ENCODE assay signal across 27 cellular contexts in the genomic region with DNA sequence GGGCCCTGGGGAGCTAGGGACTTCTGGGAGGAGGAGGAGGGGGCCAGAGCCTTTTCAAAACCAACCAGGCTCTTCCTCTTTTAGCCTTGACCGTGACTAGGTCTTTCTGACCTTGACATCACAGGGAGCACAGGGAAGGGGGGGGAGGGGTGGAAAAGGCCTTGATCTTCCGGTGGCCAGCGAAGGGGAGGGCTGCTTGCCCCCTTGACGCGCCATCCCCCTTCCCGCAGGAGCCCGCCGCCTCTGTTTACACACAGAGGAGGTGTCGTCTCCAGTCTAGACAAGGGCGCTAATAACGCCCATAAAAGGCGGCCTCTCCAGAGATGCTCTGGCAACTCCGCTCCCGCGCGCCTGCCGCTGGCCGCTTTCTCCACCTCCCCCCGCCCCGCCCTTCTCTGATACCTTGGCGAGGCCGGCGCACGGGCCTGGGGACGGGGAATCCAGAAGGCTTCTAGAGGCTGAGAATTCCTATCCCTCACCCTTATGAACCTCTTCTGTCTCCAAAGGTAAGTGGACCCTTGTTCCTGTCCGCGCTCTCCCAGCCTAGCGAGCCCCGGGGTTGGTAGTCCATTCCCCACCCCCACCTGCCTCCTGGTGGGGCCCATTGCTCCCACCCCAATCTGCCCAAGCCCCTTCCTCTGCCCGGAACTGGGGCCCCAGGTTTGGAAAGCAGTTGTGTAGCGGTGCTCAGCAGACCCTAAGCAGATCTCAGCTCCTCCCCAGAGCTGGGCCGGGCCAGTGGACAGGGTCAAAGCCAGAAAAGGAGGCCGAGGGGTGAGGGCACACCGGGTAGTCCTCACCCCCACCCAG. TPM values are rescaled to one million over a fixed set of nuclear protein-coding genes. Genes with fewer than 3 reads are reported as not detected.
A peak's percentile ranks its signal among the peaks of the same experiment; 100 is the strongest.
DNase-seq lines count a peak whose midpoint lies in the region; ATAC-seq and TF ChIP-seq lines count a peak whose summit lies in the region.
"Had no signal": no experiment of that assay in that cellular context is flagged by ENCODE, and none has a peak within 500 bp of the region (broad histone marks: within the 10 kb centered on the region; RNA-seq: fewer than 3 reads in every experiment).

No MANE protein-coding gene starts in this region.

- H3K27ac Mint-ChIP-seq in activated naive CD4-positive, alpha-beta T cell treated with anti-CD3 and anti-CD28 coated beads, Interleukin-2, amount 10 ng/mL, durations not matched to agents 7 days and 5 days, result peak overlapping the region; percentile 71
- H3K27ac Mint-ChIP-seq: activated T-helper 2 cell treated with anti-CD3 and anti-CD28 coated beads, Interferon-gamma antibody, Interleukin-2, Interleukin-4, amounts not matched to agents 10 μg/mL and 5 μg/mL and 100 μg/mL, durations not matched to agents 14 hours and 24 hours and 36 hours; brain; nephron; stimulated activated memory B cell treated with anti-CD40 and anti-IgM and Interleukin-4, amounts not matched to agents 10 μg/mL and 1 μg/mL and 100 μg/mL, for 72 hours had no signal

- no peak for ATAC-seq in Panc1
- no peak for ATAC-seq in HG02571 (IDR thresholded peaks at IDR 0.05; ENCODE audit: unreplicated experiment)
- ATAC-seq: left colon; stimulated activated memory B cell treated with anti-CD40 and anti-IgM and Interleukin-4, amounts not matched to agents 10 μg/mL and 1 μg/mL and 100 μg/mL, for 72 hours; T-helper 17 cell had no signal

- H3K4me3 ChIP-seq in Panc1 (ENCODE audit: low read depth in 2 of 2, low read length in 2 of 2), result peak overlapping the region in 1 of 2 experiments; percentile 3; a peak in 1 of 4 replicates
- no peak overlapping the region for H3K4me3 ChIP-seq in osteoblast (ENCODE audit: insufficient read depth, low read length)
- H3K4me3 ChIP-seq: BLaER1 treated with 17β-estradiol and CSF1 and Interleukin-3, amounts not matched to agents 10 nM and 100 nM; HAP-1; prostate gland; SJCRH30; thoracic aorta had no signal

- no peak overlapping the region for H2AFZ ChIP-seq in osteoblast (ENCODE audit: low read length)

- H3K9me3 ChIP-seq in Panc1 (ENCODE audit: control insufficient read depth, insufficient read depth, low read depth, low read length) (no peaks in the 10 kb centered on the region), osteoblast (ENCODE audit: low read depth, low read length) (no peaks in the 10 kb centered on the region)
- H3K9me3 ChIP-seq: HAP-1, prostate gland, SJCRH30, thoracic aorta had no signal

- H3K27me3 Mint-ChIP-seq in activated naive CD4-positive, alpha-beta T cell treated with anti-CD3 and anti-CD28 coated beads, Interleukin-2, amount 10 ng/mL, durations not matched to agents 7 days and 5 days, result peaks cover 100% of the 10 kb centered on the region

- H3K36me3 ChIP-seq in Panc1 (ENCODE audit: control insufficient read depth, insufficient read depth, low read length) (no peaks in the 10 kb centered on the region; the same call in 1 of the 2 replicates), osteoblast (ENCODE audit: insufficient read depth, low read length) (no peaks in the 10 kb centered on the region)
- H3K36me3 ChIP-seq: BLaER1 treated with 17β-estradiol and CSF1 and Interleukin-3, amounts not matched to agents 10 nM and 100 nM; HAP-1; prostate gland; SJCRH30; thoracic aorta had no signal

- in situ Hi-C loops in Panc1 (cut with HindIII; ENCODE audit: low pct_unique_long_range_greater_than_20kb, low sequenced_read_pairs), result no loop called here

- CTCF ChIA-PET in activated naive CD4-positive, alpha-beta T cell treated with anti-CD3 and anti-CD28 coated beads, Interleukin-2, amount 10 ng/mL, durations not matched to agents 7 days and 5 days (lab: Charles Lee), result interaction anchor here (0.7 kb wide), 1 partner anchor 9 kb away, joined by 3 read pairs; no protein-coding TSS in a partner anchor
- CTCF ChIA-PET in Panc1 (lab: Charles Lee), result interaction anchor here (0.6 to 0.8 kb wide), 3 partner anchors 11 to 78 kb away, joined by 3 to 12 read pairs (median 6); a partner anchor contains a TSS

- no peak overlapping the region for H3K4me3 Mint-ChIP-seq in activated naive CD4-positive, alpha-beta T cell treated with anti-CD3 and anti-CD28 coated beads, Interleukin-2, amount 10 ng/mL, durations not matched to agents 7 days and 5 days
- H3K4me3 Mint-ChIP-seq: brain; nephron; stimulated activated memory B cell treated with anti-CD40 and anti-IgM and Interleukin-4, amounts not matched to agents 10 μg/mL and 1 μg/mL and 100 μg/mL, for 72 hours had no signal

- H4K20me1 ChIP-seq in osteoblast (ENCODE audit: insufficient read depth, low read length), result no peaks in the 10 kb centered on the region

- TF ChIP-seq CTCF in Panc1 (IDR thresholded peaks at IDR 0.05), result no peak
- no peak for TF ChIP-seq CTCF in osteoblast (IDR thresholded peaks at IDR 0.05; ENCODE audit: extremely low read depth, low read depth, low read length)

- POLR2A ChIA-PET in Panc1 (lab: Charles Lee), result interaction anchor here (0.5 to 0.7 kb wide), 2 partner anchors 210 to 215 kb away, joined by 5 to 7 read pairs; no protein-coding TSS in a partner anchor

- no peaks in the 10 kb centered on the region for H3K79me2 ChIP-seq in osteoblast (ENCODE audit: insufficient read depth, low read length)

- H3K9me3 Mint-ChIP-seq in activated naive CD4-positive, alpha-beta T cell treated with anti-CD3 and anti-CD28 coated beads, Interleukin-2, amount 10 ng/mL, durations not matched to agents 7 days and 5 days, result no peaks in the 10 kb centered on the region
- H3K9me3 Mint-ChIP-seq: activated T-helper 2 cell treated with anti-CD3 and anti-CD28 coated beads, Interferon-gamma antibody, Interleukin-2, Interleukin-4, amounts not matched to agents 10 μg/mL and 5 μg/mL and 100 μg/mL, durations not matched to agents 14 hours and 24 hours and 36 hours; nephron had no signal

- DNase-seq in activated naive CD4-positive, alpha-beta T cell treated with anti-CD3 and anti-CD28 coated beads, Interleukin-2, amount 10 ng/mL, durations not matched to agents 7 days and 5 days, result no peak
- no peak for DNase-seq in activated naive CD4-positive, alpha-beta T cell treated with anti-CD3 and anti-CD28 coated beads, Interleukin-2, amount 50 U/mL, for 16 hours
- DNase-seq in NCI-H1417 treated with DMSO at 0.1 percent for 48 hours (lab: John Stamatoyannopoulos, UW) (peak; percentile 70), Panc1 (ENCODE audit: low read depth, low spot score) (no peak), osteoblast (ENCODE audit: insufficient read length, low spot score, missing footprints) (peak; percentile 66), RKO (ENCODE audit: low spot score) (no peak)
- DNase-seq in effector CD4-positive, alpha-beta T cell, result no peak
- DNase-seq: ACHN; activated CD4-positive, alpha-beta T cell treated with anti-CD3 and anti-CD28 coated beads, Interleukin-2, amount 50 U/mL, for 1 hour; left colon; midbrain; NCI-H1694; SJCRH30; stimulated activated CD4-positive, alpha-beta T cell treated with anti-CD3 and anti-CD28 coated beads, Interleukin-1b, Interleukin-23, amount 100 ng/mL, for 48 hours; T-helper 17 cell had no signal

- peaks cover 2% of the 10 kb centered on the region for H3K36me3 Mint-ChIP-seq in activated naive CD4-positive, alpha-beta T cell treated with anti-CD3 and anti-CD28 coated beads, Interleukin-2, amount 10 ng/mL, durations not matched to agents 7 days and 5 days
- H3K36me3 Mint-ChIP-seq: brain; stimulated activated memory B cell treated with anti-CD40 and anti-IgM and Interleukin-4, amounts not matched to agents 10 μg/mL and 1 μg/mL and 100 μg/mL, for 72 hours had no signal

- H3K27me3 ChIP-seq in Panc1 (ENCODE audit: control insufficient read depth, insufficient read depth, low read length), result no peaks in the 10 kb centered on the region
- H3K27me3 ChIP-seq in osteoblast (ENCODE audit: insufficient read depth, low read length), result peaks cover 96% of the 10 kb centered on the region

- H3K4me1 ChIP-seq in Panc1 (ENCODE audit: control insufficient read depth, insufficient read depth, low read length) (peaks cover 89% of the 10 kb centered on the region), osteoblast (ENCODE audit: insufficient read depth, low read length) (no peaks in the 10 kb centered on the region)
- H3K4me1 ChIP-seq: BLaER1 treated with 17β-estradiol and CSF1 and Interleukin-3, amounts not matched to agents 10 nM and 100 nM; prostate gland; SJCRH30 had no signal

- peaks cover 2% of the 10 kb centered on the region for H3K4me1 Mint-ChIP-seq in activated naive CD4-positive, alpha-beta T cell treated with anti-CD3 and anti-CD28 coated beads, Interleukin-2, amount 10 ng/mL, durations not matched to agents 7 days and 5 days
- H3K4me1 Mint-ChIP-seq: brain had no signal

- BruUV-seq in Panc1 (replicated peaks; lab: Mats Ljungman, UMichigan), result no TSS peak

- peak overlapping the region; percentile 88 for H3K27ac ChIP-seq in Panc1 (ENCODE audit: low read length)
- no peak overlapping the region for H3K27ac ChIP-seq in osteoblast (ENCODE audit: low read depth, low read length)
- H3K27ac ChIP-seq: BLaER1 treated with 17β-estradiol and CSF1 and Interleukin-3, amounts not matched to agents 10 nM and 100 nM; prostate gland; SJCRH30; thoracic aorta had no signal

- intact Hi-C loops in Panc1 (cut with micrococcal nuclease; ENCODE audit: unreplicated experiment), result loop anchor here (5.0 kb wide), 2 partner anchors 123 to 183 kb away; no protein-coding TSS in a partner anchor

- no peak overlapping the region for H3K4me2 ChIP-seq in osteoblast (ENCODE audit: insufficient read depth, low read length)
- H3K4me2 ChIP-seq: BLaER1 treated with 17β-estradiol and CSF1 and Interleukin-3, amounts not matched to agents 10 nM and 100 nM had no signal

RNA-seq across cellular contexts. Expression of a gene that starts 4.9 kb away (rescaled TPM):
- total RNA-seq in Panc1 (2021; ENCODE audit: unreplicated experiment) (5.1 TPM), osteoblast (under 0.01 TPM in 1 of 2 replicates, not detected in the other)
- polyA plus RNA-seq in Panc1 (2012; ENCODE audit: insufficient read length), result 15.1 TPM
- total RNA-seq: activated T-helper 2 cell treated with anti-CD3 and anti-CD28 coated beads, Interferon-gamma antibody, Interleukin-2, Interleukin-4, amounts not matched to agents 10 μg/mL and 5 μg/mL and 100 μg/mL, durations not matched to agents 14 hours and 24 hours and 36 hours; fibroblast of lung; glomerular endothelial cell; left colon; prostate gland; SJCRH30; skeletal muscle tissue; T-helper 17 cell; thoracic aorta had no signal
- polyA plus RNA-seq: fibroblast of lung had no signal

RNA-seq across cellular contexts. Expression of a gene that starts 11.2 kb away (rescaled TPM):
- total RNA-seq in Panc1 (2021; ENCODE audit: unreplicated experiment), result 93.5 TPM
- polyA plus RNA-seq in Panc1 (2012; ENCODE audit: insufficient read length), result 125 TPM
- under 0.01 TPM in 1 of 2 replicates, not detected in the other for total RNA-seq in osteoblast
- total RNA-seq: activated T-helper 2 cell treated with anti-CD3 and anti-CD28 coated beads, Interferon-gamma antibody, Interleukin-2, Interleukin-4, amounts not matched to agents 10 μg/mL and 5 μg/mL and 100 μg/mL, durations not matched to agents 14 hours and 24 hours and 36 hours; fibroblast of lung; glomerular endothelial cell; left colon; skeletal muscle tissue; T-helper 17 cell; thoracic aorta had no signal
- polyA plus RNA-seq: fibroblast of lung had no signal

RNA-seq across cellular contexts. Expression of a gene that starts 23.1 kb away (rescaled TPM):
- total RNA-seq in Panc1 (2021; ENCODE audit: unreplicated experiment) (17.0 TPM), osteoblast (1.1 and 1.5 TPM in 2 replicates)
- polyA plus RNA-seq in Panc1 (2012; ENCODE audit: insufficient read length), result 19.6 TPM
- total RNA-seq: activated T-helper 2 cell treated with anti-CD3 and anti-CD28 coated beads, Interferon-gamma antibody, Interleukin-2, Interleukin-4, amounts not matched to agents 10 μg/mL and 5 μg/mL and 100 μg/mL, durations not matched to agents 14 hours and 24 hours and 36 hours; fibroblast of lung; left colon; prostate gland; T-helper 17 cell; thoracic aorta had no signal
- polyA plus RNA-seq: fibroblast of lung had no signal

RNA-seq across cellular contexts. Expression of a gene that starts 24.9 kb away (rescaled TPM):
- total RNA-seq in Panc1 (2021; ENCODE audit: unreplicated experiment) (31.7 TPM), osteoblast (0.72 and 1.2 TPM in 2 replicates)
- polyA plus RNA-seq in Panc1 (2012; ENCODE audit: insufficient read length), result 25.6 TPM
- total RNA-seq: activated T-helper 2 cell treated with anti-CD3 and anti-CD28 coated beads, Interferon-gamma antibody, Interleukin-2, Interleukin-4, amounts not matched to agents 10 μg/mL and 5 μg/mL and 100 μg/mL, durations not matched to agents 14 hours and 24 hours and 36 hours; fibroblast of lung; left colon; T-helper 17 cell; thoracic aorta had no signal
- polyA plus RNA-seq: fibroblast of lung had no signal

RNA-seq across cellular contexts. Expression of a gene that starts 35.1 kb away (rescaled TPM):
- total RNA-seq in Panc1 (2021; ENCODE audit: unreplicated experiment) (154 TPM), osteoblast (9.7 and 11.2 TPM in 2 replicates)
- 178 TPM for polyA plus RNA-seq in Panc1 (2012; ENCODE audit: insufficient read length)
- total RNA-seq: activated T-helper 2 cell treated with anti-CD3 and anti-CD28 coated beads, Interferon-gamma antibody, Interleukin-2, Interleukin-4, amounts not matched to agents 10 μg/mL and 5 μg/mL and 100 μg/mL, durations not matched to agents 14 hours and 24 hours and 36 hours; fibroblast of lung; left colon; T-helper 17 cell; thoracic aorta had no signal

Comparison
In these comparisons a context has a peak if more than half of its experiments do, and no peak if none do; other contexts are left out.
1. DNase-seq: peak in NCI-H1417 treated with DMSO at 0.1 percent for 48 hours (single experiment) and osteoblast (single experiment); none in activated naive CD4-positive, alpha-beta T cell treated with anti-CD3 and anti-CD28 coated beads, Interleukin-2, amount 10 ng/mL, durations not matched to agents 7 days and 5 days (single experiment), activated naive CD4-positive, alpha-beta T cell treated with anti-CD3 and anti-CD28 coated beads, Interleukin-2, amount 50 U/mL, for 16 hours (single experiment), Panc1 (single experiment), RKO (single experiment) and effector CD4-positive, alpha-beta T cell (single experiment).
2. RNA of a gene that starts 11.2 kb away (total RNA-seq): 93.5 TPM in Panc1 (single experiment); under 0.01 TPM in osteoblast; every median in the first group is over 10 times any median in the second.